Comparison of ENCODE assay signal across 9 cellular contexts in the genomic region with DNA sequence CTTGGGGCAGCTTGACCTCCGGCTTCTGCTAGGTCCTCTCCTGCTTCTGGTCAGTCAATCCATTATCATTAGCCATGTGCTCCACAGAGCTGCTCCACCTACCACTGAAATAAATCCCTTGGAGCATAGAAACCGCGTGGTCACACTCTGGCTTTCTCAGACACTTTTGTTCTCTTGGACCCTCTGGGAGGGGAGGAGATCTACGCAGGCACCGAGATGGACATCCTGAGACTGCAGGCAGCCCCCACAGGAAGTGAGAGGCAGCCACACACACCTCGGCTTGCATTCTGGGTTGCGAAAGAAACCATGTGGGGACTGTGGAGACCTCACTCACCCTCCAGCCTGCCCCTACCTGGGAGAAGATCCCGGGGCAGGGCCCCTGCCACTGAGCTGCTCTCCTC.
A peak's percentile ranks its signal among the peaks of the same experiment; 100 is the strongest.
DNase-seq lines count a peak whose midpoint lies in the region; ATAC-seq, FAIRE-seq and TF ChIP-seq lines count a peak whose summit lies in the region.
"Had no signal": no experiment of that assay in that cellular context is flagged by ENCODE, and none has a peak within 500 bp of the region (broad histone marks: within the 10 kb centered on the region; RNA-seq: fewer than 3 reads in every experiment).

No MANE protein-coding gene starts in this region.

- peaks cover 10% of the 10 kb centered on the region for H4K20me1 ChIP-seq in astrocyte (ENCODE audit: insufficient read depth, low read length)

- peak; percentile 16 to 21 for DNase-seq in activated CD8-positive, alpha-beta memory T cell treated with anti-CD3 and anti-CD28 coated beads for 4 hours (ENCODE audit: low read depth in 2 of 2)
- DNase-seq in activated CD8-positive, alpha-beta memory T cell treated with anti-CD3 and anti-CD28 coated beads for 24 hours: no peak
- DNase-seq in Peyer's patch (peak in 2 of 3 donors; percentile 45 to 79), astrocyte (ENCODE audit: low read depth) (no peak), NCI-H146 (lab: John Stamatoyannopoulos, UW) (no peak)
- peak; percentile 51 to 70 for DNase-seq in stimulated activated naive CD8-positive, alpha-beta T cell treated with anti-CD3 and anti-CD28 coated beads, Interleukin-15, amount 100 ng/mL, for 72 hours
- DNase-seq: foreskin keratinocyte had no signal

- H3K79me2 ChIP-seq in astrocyte (ENCODE audit: insufficient read depth, low read length): peaks cover 75% of the 10 kb centered on the region

- H3K4me3 ChIP-seq in Peyer's patch: peak overlapping the region; percentile 7 to 37 (median 12)
- H3K4me3 ChIP-seq in astrocyte (ENCODE audit: insufficient read depth, low read depth, low read length): no peak overlapping the region

- peak overlapping the region; percentile 76 for H3K27ac Mint-ChIP-seq in astrocyte (ENCODE audit: unreplicated experiment)
- peak overlapping the region; percentile 96 to 97 for H3K27ac Mint-ChIP-seq in stimulated activated naive CD8-positive, alpha-beta T cell treated with anti-CD3 and anti-CD28 coated beads, Interleukin-15, amount 100 ng/mL, for 72 hours
- H3K27ac Mint-ChIP-seq in stimulated activated memory B cell treated with anti-CD40 and anti-IgM and Interleukin-4, amounts not matched to agents 10 μg/mL and 1 μg/mL and 100 μg/mL, for 72 hours: no peak overlapping the region

- no peak overlapping the region for H3K4me2 ChIP-seq in astrocyte (ENCODE audit: low read length)

- H3K9me3 Mint-ChIP-seq in astrocyte (ENCODE audit: unreplicated experiment): no peaks in the 10 kb centered on the region
- H3K9me3 Mint-ChIP-seq in stimulated activated naive CD8-positive, alpha-beta T cell treated with anti-CD3 and anti-CD28 coated beads, Interleukin-15, amount 100 ng/mL, for 72 hours: no peaks in the 10 kb centered on the region
- H3K9me3 Mint-ChIP-seq in stimulated activated memory B cell treated with anti-CD40 and anti-IgM and Interleukin-4, amounts not matched to agents 10 μg/mL and 1 μg/mL and 100 μg/mL, for 72 hours: no peaks in the 10 kb centered on the region

- peaks cover 48% of the 10 kb centered on the region for H3K4me1 Mint-ChIP-seq in astrocyte (ENCODE audit: low read depth, unreplicated experiment)
- H3K4me1 Mint-ChIP-seq in stimulated activated naive CD8-positive, alpha-beta T cell treated with anti-CD3 and anti-CD28 coated beads, Interleukin-15, amount 100 ng/mL, for 72 hours: peaks cover 7% of the 10 kb centered on the region
- H3K4me1 Mint-ChIP-seq in stimulated activated memory B cell treated with anti-CD40 and anti-IgM and Interleukin-4, amounts not matched to agents 10 μg/mL and 1 μg/mL and 100 μg/mL, for 72 hours: peaks cover 32% of the 10 kb centered on the region

- H3K27me3 Mint-ChIP-seq in astrocyte (ENCODE audit: low read depth, unreplicated experiment): no peaks in the 10 kb centered on the region
- H3K27me3 Mint-ChIP-seq in stimulated activated naive CD8-positive, alpha-beta T cell treated with anti-CD3 and anti-CD28 coated beads, Interleukin-15, amount 100 ng/mL, for 72 hours: no peaks in the 10 kb centered on the region
- H3K27me3 Mint-ChIP-seq in stimulated activated memory B cell treated with anti-CD40 and anti-IgM and Interleukin-4, amounts not matched to agents 10 μg/mL and 1 μg/mL and 100 μg/mL, for 72 hours: no peaks in the 10 kb centered on the region

- peak overlapping the region; percentile 60 to 70 (median 61) for H3K27ac ChIP-seq in Peyer's patch
- no peak overlapping the region for H3K27ac ChIP-seq in astrocyte (ENCODE audit: low read depth, low read length)
- H3K27ac ChIP-seq: foreskin keratinocyte had no signal

- no peak overlapping the region for H3K9ac ChIP-seq in astrocyte (ENCODE audit: low read length)

- no peaks in the 10 kb centered on the region for H3K36me3 Mint-ChIP-seq in astrocyte (ENCODE audit: low read depth, unreplicated experiment)
- H3K36me3 Mint-ChIP-seq in stimulated activated memory B cell treated with anti-CD40 and anti-IgM and Interleukin-4, amounts not matched to agents 10 μg/mL and 1 μg/mL and 100 μg/mL, for 72 hours: peaks cover 32% of the 10 kb centered on the region

- H3K9me3 ChIP-seq in Peyer's patch: no peaks in the 10 kb centered on the region
- H3K9me3 ChIP-seq in astrocyte (ENCODE audit: insufficient read depth, low read depth, low read length): no peaks in the 10 kb centered on the region

- H2AFZ ChIP-seq in astrocyte (ENCODE audit: low read depth, low read length): no peak overlapping the region

- peak; percentile 85 for ATAC-seq in stimulated activated naive CD8-positive, alpha-beta T cell treated with anti-CD3 and anti-CD28 coated beads, Interleukin-15, amount 100 ng/mL, for 72 hours
- no peak for ATAC-seq in GM21381 (IDR thresholded peaks at IDR 0.05; ENCODE audit: unreplicated experiment)
- no peak for ATAC-seq in stimulated activated memory B cell treated with anti-CD40 and anti-IgM and Interleukin-4, amounts not matched to agents 10 μg/mL and 1 μg/mL and 100 μg/mL, for 72 hours
- ATAC-seq: foreskin keratinocyte had no signal

- no peak for FAIRE-seq in astrocyte (lab: Jason Lieb, UNC)

- peaks cover 0 to 9% (median 0%) of the 10 kb centered on the region in 4 donors for H3K4me1 ChIP-seq in Peyer's patch
- H3K4me1 ChIP-seq in astrocyte (ENCODE audit: insufficient read depth, low read length): peaks cover 8% of the 10 kb centered on the region

- no peak overlapping the region for H3K4me3 Mint-ChIP-seq in astrocyte (ENCODE audit: unreplicated experiment)
- H3K4me3 Mint-ChIP-seq in stimulated activated naive CD8-positive, alpha-beta T cell treated with anti-CD3 and anti-CD28 coated beads, Interleukin-15, amount 100 ng/mL, for 72 hours: peak overlapping the region; percentile 78 to 82
- H3K4me3 Mint-ChIP-seq in stimulated activated memory B cell treated with anti-CD40 and anti-IgM and Interleukin-4, amounts not matched to agents 10 μg/mL and 1 μg/mL and 100 μg/mL, for 72 hours: no peak overlapping the region

- H3K27me3 ChIP-seq in Peyer's patch (no peaks in the 10 kb centered on the region), astrocyte (ENCODE audit: insufficient read depth, low read length) (no peaks in the 10 kb centered on the region)
- H3K27me3 ChIP-seq: foreskin keratinocyte had no signal

- TF ChIP-seq CTCF in Peyer's patch (IDR thresholded peaks at IDR 0.05): no peak
- no peak for TF ChIP-seq CTCF in astrocyte (IDR thresholded peaks at IDR 0.05; ENCODE audit: insufficient read depth, low read depth, low read length)

- peak in 1 of 2 donors; percentile 42 for TF ChIP-seq POLR2A in Peyer's patch (IDR thresholded peaks at IDR 0.05)

- H3K36me3 ChIP-seq in Peyer's patch: no peaks in the 10 kb centered on the region
- H3K36me3 ChIP-seq in astrocyte (ENCODE audit: insufficient read depth, low read length): no peaks in the 10 kb centered on the region

Comparison
In these comparisons a context has a peak if more than half of its experiments do, and no peak if none do; other contexts are left out.
1. DNase-seq: peak in activated CD8-positive, alpha-beta memory T cell treated with anti-CD3 and anti-CD28 coated beads for 4 hours (2 of 2), Peyer's patch (2 of 3) and stimulated activated naive CD8-positive, alpha-beta T cell treated with anti-CD3 and anti-CD28 coated beads, Interleukin-15, amount 100 ng/mL, for 72 hours (2 of 2); none in activated CD8-positive, alpha-beta memory T cell treated with anti-CD3 and anti-CD28 coated beads for 24 hours (single experiment), astrocyte (single experiment) and NCI-H146 (single experiment).
2. H3K4me3 Mint-ChIP-seq: peak in stimulated activated naive CD8-positive, alpha-beta T cell treated with anti-CD3 and anti-CD28 coated beads, Interleukin-15, amount 100 ng/mL, for 72 hours (2 of 2); none in astrocyte (single experiment) and stimulated activated memory B cell treated with anti-CD40 and anti-IgM and Interleukin-4, amounts not matched to agents 10 μg/mL and 1 μg/mL and 100 μg/mL, for 72 hours (single experiment).